In genomic region chr6:91337967-91338366, GRCh38 we compare ENCODE assay signal across 1 cellular context.
TF ChIP-seq lines count a peak whose summit lies in the region.

No MANE protein-coding gene starts in this region.

TF ChIP-seq in GM23338, 12 proteins besides CTCF, POLR2A, EP300 and RAD21 (continued from another document):
- TF ChIP-seq, protein P1, sequence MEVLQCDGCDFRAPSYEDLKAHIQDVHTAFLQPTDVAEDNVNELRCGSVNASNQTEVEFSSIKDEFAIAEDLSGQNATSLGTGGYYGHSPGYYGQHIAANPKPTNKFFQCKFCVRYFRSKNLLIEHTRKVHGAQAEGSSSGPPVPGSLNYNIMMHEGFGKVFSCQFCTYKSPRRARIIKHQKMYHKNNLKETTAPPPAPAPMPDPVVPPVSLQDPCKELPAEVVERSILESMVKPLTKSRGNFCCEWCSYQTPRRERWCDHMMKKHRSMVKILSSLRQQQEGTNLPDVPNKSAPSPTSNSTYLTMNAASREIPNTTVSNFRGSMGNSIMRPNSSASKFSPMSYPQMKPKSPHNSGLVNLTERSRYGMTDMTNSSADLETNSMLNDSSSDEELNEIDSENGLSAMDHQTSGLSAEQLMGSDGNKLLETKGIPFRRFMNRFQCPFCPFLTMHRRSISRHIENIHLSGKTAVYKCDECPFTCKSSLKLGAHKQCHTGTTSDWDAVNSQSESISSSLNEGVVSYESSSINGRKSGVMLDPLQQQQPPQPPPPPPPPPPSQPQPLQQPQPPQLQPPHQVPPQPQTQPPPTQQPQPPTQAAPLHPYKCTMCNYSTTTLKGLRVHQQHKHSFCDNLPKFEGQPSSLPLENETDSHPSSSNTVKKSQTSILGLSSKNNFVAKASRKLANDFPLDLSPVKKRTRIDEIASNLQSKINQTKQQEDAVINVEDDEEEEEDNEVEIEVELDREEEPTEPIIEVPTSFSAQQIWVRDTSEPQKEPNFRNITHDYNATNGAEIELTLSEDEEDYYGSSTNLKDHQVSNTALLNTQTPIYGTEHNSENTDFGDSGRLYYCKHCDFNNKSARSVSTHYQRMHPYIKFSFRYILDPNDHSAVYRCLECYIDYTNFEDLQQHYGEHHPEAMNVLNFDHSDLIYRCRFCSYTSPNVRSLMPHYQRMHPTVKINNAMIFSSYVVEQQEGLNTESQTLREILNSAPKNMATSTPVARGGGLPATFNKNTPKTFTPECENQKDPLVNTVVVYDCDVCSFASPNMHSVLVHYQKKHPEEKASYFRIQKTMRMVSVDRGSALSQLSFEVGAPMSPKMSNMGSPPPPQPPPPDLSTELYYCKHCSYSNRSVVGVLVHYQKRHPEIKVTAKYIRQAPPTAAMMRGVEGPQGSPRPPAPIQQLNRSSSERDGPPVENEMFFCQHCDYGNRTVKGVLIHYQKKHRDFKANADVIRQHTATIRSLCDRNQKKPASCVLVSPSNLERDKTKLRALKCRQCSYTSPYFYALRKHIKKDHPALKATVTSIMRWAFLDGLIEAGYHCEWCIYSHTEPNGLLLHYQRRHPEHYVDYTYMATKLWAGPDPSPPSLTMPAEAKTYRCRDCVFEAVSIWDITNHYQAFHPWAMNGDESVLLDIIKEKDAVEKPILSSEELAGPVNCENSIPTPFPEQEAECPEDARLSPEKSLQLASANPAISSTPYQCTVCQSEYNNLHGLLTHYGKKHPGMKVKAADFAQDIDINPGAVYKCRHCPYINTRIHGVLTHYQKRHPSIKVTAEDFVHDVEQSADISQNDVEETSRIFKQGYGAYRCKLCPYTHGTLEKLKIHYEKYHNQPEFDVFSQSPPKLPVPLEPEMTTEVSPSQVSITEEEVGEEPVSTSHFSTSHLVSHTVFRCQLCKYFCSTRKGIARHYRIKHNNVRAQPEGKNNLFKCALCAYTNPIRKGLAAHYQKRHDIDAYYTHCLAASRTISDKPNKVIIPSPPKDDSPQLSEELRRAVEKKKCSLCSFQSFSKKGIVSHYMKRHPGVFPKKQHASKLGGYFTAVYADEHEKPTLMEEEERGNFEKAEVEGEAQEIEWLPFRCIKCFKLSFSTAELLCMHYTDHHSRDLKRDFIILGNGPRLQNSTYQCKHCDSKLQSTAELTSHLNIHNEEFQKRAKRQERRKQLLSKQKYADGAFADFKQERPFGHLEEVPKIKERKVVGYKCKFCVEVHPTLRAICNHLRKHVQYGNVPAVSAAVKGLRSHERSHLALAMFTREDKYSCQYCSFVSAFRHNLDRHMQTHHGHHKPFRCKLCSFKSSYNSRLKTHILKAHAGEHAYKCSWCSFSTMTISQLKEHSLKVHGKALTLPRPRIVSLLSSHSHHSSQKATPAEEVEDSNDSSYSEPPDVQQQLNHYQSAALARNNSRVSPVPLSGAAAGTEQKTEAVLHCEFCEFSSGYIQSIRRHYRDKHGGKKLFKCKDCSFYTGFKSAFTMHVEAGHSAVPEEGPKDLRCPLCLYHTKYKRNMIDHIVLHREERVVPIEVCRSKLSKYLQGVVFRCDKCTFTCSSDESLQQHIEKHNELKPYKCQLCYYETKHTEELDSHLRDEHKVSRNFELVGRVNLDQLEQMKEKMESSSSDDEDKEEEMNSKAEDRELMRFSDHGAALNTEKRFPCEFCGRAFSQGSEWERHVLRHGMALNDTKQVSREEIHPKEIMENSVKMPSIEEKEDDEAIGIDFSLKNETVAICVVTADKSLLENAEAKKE (CRISPR knock-in tag; IDR thresholded peaks at IDR 0.05) = no peak
- TF ChIP-seq ZNF114 (CRISPR knock-in tag; IDR thresholded peaks at IDR 0.05) = no peak
TF ChIP-seq in GM23338: peak in this region for 0.
